ENCODE assay signal across 8 cellular contexts in the genomic region with DNA sequence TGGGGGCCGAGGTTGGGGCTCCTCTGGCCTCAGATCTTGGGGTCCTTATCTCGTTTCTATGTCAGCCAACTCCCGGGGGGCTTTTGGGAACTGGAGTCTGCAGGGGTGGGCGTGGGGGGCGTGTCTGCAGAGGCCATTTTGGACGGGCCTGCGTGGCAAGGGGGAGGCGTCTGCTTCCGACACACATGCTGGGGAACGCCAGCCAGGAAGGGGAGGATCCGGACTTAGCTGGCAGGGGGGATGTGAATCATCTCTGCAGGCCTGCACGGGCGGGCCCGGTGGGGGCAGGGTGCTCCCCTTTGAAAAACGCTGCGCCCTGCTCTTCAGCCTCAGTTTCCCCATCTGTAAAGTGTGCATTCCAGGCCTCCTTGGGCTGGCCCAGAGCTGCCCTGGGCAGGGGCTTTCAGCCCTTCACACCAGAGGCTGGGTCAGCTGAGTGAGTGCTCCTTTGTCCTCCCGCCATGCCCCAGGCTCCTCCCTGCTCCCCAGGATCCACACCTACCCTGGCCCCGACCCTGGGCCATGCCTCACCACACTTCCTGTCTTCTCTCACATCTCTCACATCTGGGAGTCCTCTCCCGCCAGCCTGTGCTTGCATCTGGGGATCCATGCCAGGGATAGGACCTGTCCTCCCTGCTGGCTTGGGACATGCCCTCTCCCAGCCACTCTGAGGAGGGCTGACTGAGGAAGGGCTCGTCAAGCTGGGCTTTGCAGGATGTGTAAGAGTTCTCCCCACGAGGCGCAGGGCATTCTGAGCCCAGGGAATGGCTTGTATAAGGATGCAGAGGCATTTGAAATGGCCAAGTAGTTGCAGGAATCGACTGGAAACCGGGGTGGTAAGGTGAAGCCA. TPM values are rescaled to one million over a fixed set of nuclear protein-coding genes. Genes with fewer than 3 reads are reported as not detected.
DNase-seq lines count a peak whose midpoint lies in the region; ATAC-seq and TF ChIP-seq lines count a peak whose summit lies in the region.

No MANE protein-coding gene starts in this region.

- intact Hi-C loops in heart right ventricle (cut with DNase I) (loop anchor here in 3 of 10 donors (2.0 to 5.0 kb wide), 3 partner anchors 36 to 41 kb away; no protein-coding TSS in a partner anchor), sciatic nerve (cut with DNase I) (no loop called here)

- H3K9ac ChIP-seq in SK-N-MC (ENCODE audit: insufficient read length) = peak overlapping the region; percentile 42

- H3K4me1 ChIP-seq in heart right ventricle = peaks cover 3 to 80% (median 54%) of the 10 kb centered on the region in 9 donors

- TF ChIP-seq CTCF in heart right ventricle (IDR thresholded peaks at IDR 0.05) = no peak

- peak overlapping the region; percentile 82 for H3K27ac Mint-ChIP-seq in activated naive CD8-positive, alpha-beta T cell treated with anti-CD3 and anti-CD28 coated beads, Interleukin-2, amount 10 ng/mL, durations not matched to agents 7 days and 5 days

- H3K27ac ChIP-seq in SK-N-MC (peak overlapping the region; percentile 68; the same call in 1 of the 2 replicates), heart right ventricle (peak overlapping the region in 7 of 10 donors; percentile 34 to 82 (median 78))

- ATAC-seq in activated naive CD8-positive, alpha-beta T cell treated with anti-CD3 and anti-CD28 coated beads, Interleukin-2, amount 10 ng/mL, durations not matched to agents 7 days and 5 days (ENCODE audit: low read depth) = peak; percentile 76
- ATAC-seq in heart right ventricle = peak; percentile 30 to 77 (median 63)
- ATAC-seq in sciatic nerve = peak; percentile 78
- no peak for ATAC-seq in HG02571 (IDR thresholded peaks at IDR 0.05; ENCODE audit: unreplicated experiment)
- ATAC-seq in GM21390 (IDR thresholded peaks at IDR 0.05; ENCODE audit: unreplicated experiment) = no peak

- 38 to 48% methylated on average over 24 of the region's 24 CpGs for WGBS in heart right ventricle, 2 donors

- peak overlapping the region; percentile 86 for H3K4me3 Mint-ChIP-seq in activated naive CD8-positive, alpha-beta T cell treated with anti-CD3 and anti-CD28 coated beads, Interleukin-2, amount 10 ng/mL, durations not matched to agents 7 days and 5 days

- peak; percentile 51 for DNase-seq in activated gamma-delta T cell treated with Interleukin-2 at 50 U/mL for 16 hours
- DNase-seq in activated gamma-delta T cell (lab: John Stamatoyannopoulos, UW) = no peak
- DNase-seq in SK-N-MC (ENCODE audit: low read depth, low spot score) = no peak
- DNase-seq in activated naive CD8-positive, alpha-beta T cell treated with anti-CD3 and anti-CD28 coated beads, Interleukin-2, amount 10 ng/mL, durations not matched to agents 7 days and 5 days = peak; percentile 72
- DNase-seq in heart right ventricle = peak; percentile 78 to 82
- DNase-seq in sciatic nerve (ENCODE audit: low spot score) = peak; percentile 89

- POLR2A ChIA-PET in activated naive CD8-positive, alpha-beta T cell treated with anti-CD3 and anti-CD28 coated beads, Interleukin-2, amount 10 ng/mL, durations not matched to agents 7 days and 5 days (lab: Charles Lee) = interaction anchor here (0.7 to 2.1 kb wide), 4 partner anchors 13 to 47 kb away, joined by 3 to 15 read pairs (median 4); no protein-coding TSS in a partner anchor

- H3K4me3 ChIP-seq in SK-N-MC (peak overlapping the region; percentile 93), heart right ventricle (peak overlapping the region in 7 of 10 donors; percentile 68 to 75 (median 72))

- H3K36me3 Mint-ChIP-seq in activated naive CD8-positive, alpha-beta T cell treated with anti-CD3 and anti-CD28 coated beads, Interleukin-2, amount 10 ng/mL, durations not matched to agents 7 days and 5 days = no peaks in the 10 kb centered on the region

- H3K27me3 Mint-ChIP-seq in activated naive CD8-positive, alpha-beta T cell treated with anti-CD3 and anti-CD28 coated beads, Interleukin-2, amount 10 ng/mL, durations not matched to agents 7 days and 5 days = peaks cover 14% of the 10 kb centered on the region

- peaks cover 18% of the 10 kb centered on the region for H3K4me1 Mint-ChIP-seq in activated naive CD8-positive, alpha-beta T cell treated with anti-CD3 and anti-CD28 coated beads, Interleukin-2, amount 10 ng/mL, durations not matched to agents 7 days and 5 days

- H3K36me3 ChIP-seq in SK-N-MC (ENCODE audit: insufficient read depth, low read length) (no peaks in the 10 kb centered on the region), heart right ventricle (no peaks in the 10 kb centered on the region)

- no peaks in the 10 kb centered on the region for H3K9me3 ChIP-seq in SK-N-MC (ENCODE audit: low read depth, low read length)
- H3K9me3 ChIP-seq in heart right ventricle = no peaks in the 10 kb centered on the region

- H3K27me3 ChIP-seq in heart right ventricle = peaks cover 0 to 49% (median 6%) of the 10 kb centered on the region in 7 donors

- no peaks in the 10 kb centered on the region for H3K9me3 Mint-ChIP-seq in activated naive CD8-positive, alpha-beta T cell treated with anti-CD3 and anti-CD28 coated beads, Interleukin-2, amount 10 ng/mL, durations not matched to agents 7 days and 5 days

RNA-seq across cellular contexts. Expression of gene FSCN1, which starts 3.7 kb away (rescaled TPM):
- 10 to 100 TPM; 15.2 to 19.3 TPM for total RNA-seq in activated naive CD8-positive, alpha-beta T cell treated with anti-CD3 and anti-CD28 coated beads, Interleukin-2, amount 10 ng/mL, durations not matched to agents 7 days and 5 days
- total RNA-seq in heart right ventricle (10 to 100 TPM in 7 of 10 donors, 1 to 10 TPM in 3; 7.9 to 42.6 (median 15.9) TPM), sciatic nerve (118 TPM)
- polyA plus RNA-seq in heart right ventricle = 10 to 100 TPM in 1 of 2 donors, 1 to 10 TPM in 1; 6.9 to 24.0 TPM

Comparison
In these comparisons a context has a peak if more than half of its experiments do, and no peak if none do; other contexts are left out.
1. DNase-seq: peak in activated gamma-delta T cell treated with Interleukin-2 at 50 U/mL for 16 hours (single experiment), activated naive CD8-positive, alpha-beta T cell treated with anti-CD3 and anti-CD28 coated beads, Interleukin-2, amount 10 ng/mL, durations not matched to agents 7 days and 5 days (single experiment), heart right ventricle (2 of 2) and sciatic nerve (single experiment); none in activated gamma-delta T cell (single experiment) and SK-N-MC (single experiment).
2. ATAC-seq: peak in activated naive CD8-positive, alpha-beta T cell treated with anti-CD3 and anti-CD28 coated beads, Interleukin-2, amount 10 ng/mL, durations not matched to agents 7 days and 5 days (single experiment), heart right ventricle (8 of 8) and sciatic nerve (single experiment); none in HG02571 (single experiment) and GM21390 (single experiment).